Comparison of ENCODE assay signal across 27 cellular contexts in genomic region chr4:41323706-41324105, GRCh38.
DNase-seq lines count a peak whose midpoint lies in the region; TF ChIP-seq lines count a peak whose summit lies in the region.
"Had no signal": no experiment of that assay in that cellular context is flagged by ENCODE, and none has a peak within 500 bp of the region (broad histone marks: within the 10 kb centered on the region; RNA-seq: fewer than 3 reads in every experiment).

No MANE protein-coding gene starts in this region.

- peak; percentile 10 for DNase-seq in SIG-M5 treated with dmso at 0.1 percent for 504 hours (lab: John Stamatoyannopoulos, UW; ENCODE audit: unreplicated experiment)
- DNase-seq in SIG-M5 (lab: John Stamatoyannopoulos, UW), result no peak
- DNase-seq in amniotic epithelial cell (ENCODE audit: low read depth), result peak; percentile 69
- DNase-seq in left kidney (ENCODE audit: low read depth, low spot score), result peak; percentile 68
- no peak for DNase-seq in NCI-H345 (lab: John Stamatoyannopoulos, UW)
- DNase-seq in thyroid gland, result no peak
- DNase-seq in NCI-H2227 (lab: John Stamatoyannopoulos, UW; ENCODE audit: unreplicated experiment), result no peak
- DNase-seq in NCI-H1092 treated with DMSO at 0.1 percent for 48 hours (lab: John Stamatoyannopoulos, UW), result no peak
- DNase-seq: activated CD4-positive, alpha-beta T cell treated with anti-CD3 and anti-CD28 coated beads for 4 hours; activated CD8-positive, alpha-beta memory T cell treated with anti-CD3 and anti-CD28 coated beads for 24 hours; activated naive CD4-positive, alpha-beta T cell treated with anti-CD3 and anti-CD28 coated beads for 36 hours; activated T-cell treated with anti-CD3 and anti-CD28 coated beads, Interleukin-2, amount 50 U/mL, for 1 hour; amniotic stem cell; BE2C; esophagus squamous epithelium; hypothalamus; IMR-90; lower lobe of right lung; NCI-H1417 treated with DMSO at 0.1 percent for 48 hours; NCI-H526 treated with DMSO at 0.1 percent for 48 hours; psoas muscle; RPMI8226; SK-N-SH; T-helper 2 cell; upper lobe of left lung had no signal

- TF ChIP-seq CTCF in thyroid gland (IDR thresholded peaks at IDR 0.05), result no peak

- no peak for TF ChIP-seq POLR2A in thyroid gland (IDR thresholded peaks at IDR 0.05)

- H3K9me3 ChIP-seq in thyroid gland, result no peaks in the 10 kb centered on the region
- H3K9me3 ChIP-seq: BE2C, esophagus squamous epithelium, gastroesophageal sphincter, lower lobe of right lung, SK-N-SH, upper lobe of left lung had no signal

- H3K4me1 ChIP-seq in thyroid gland, result peaks cover 13 to 17% of the 10 kb centered on the region in 2 donors
- H3K4me1 ChIP-seq: esophagus squamous epithelium, gastroesophageal sphincter, lower lobe of right lung, psoas muscle had no signal

- H3K27me3 ChIP-seq in thyroid gland, result no peaks in the 10 kb centered on the region
- H3K27me3 ChIP-seq: BE2C, esophagus squamous epithelium, gastroesophageal sphincter, upper lobe of left lung had no signal

- no peak overlapping the region for H3K27ac ChIP-seq in thyroid gland
- H3K27ac ChIP-seq: coronary artery, esophagus squamous epithelium, gastroesophageal sphincter, lower lobe of right lung, psoas muscle, upper lobe of left lung had no signal

- H3K36me3 ChIP-seq in thyroid gland, result no peaks in the 10 kb centered on the region
- H3K36me3 ChIP-seq: BE2C, esophagus squamous epithelium, gastroesophageal sphincter, lower lobe of right lung, upper lobe of left lung had no signal

- WGBS in thyroid gland, 2 donors, result 98% methylated on average over 2 of the region's 2 CpGs

- intact Hi-C loops in thyroid gland (cut with DNase I), result no loop called here

- H3K4me3 ChIP-seq in thyroid gland (replicated peaks in 1 of 3), result no peak overlapping the region
- H3K4me3 ChIP-seq: coronary artery, esophagus squamous epithelium, gastroesophageal sphincter, lower lobe of right lung, psoas muscle, upper lobe of left lung had no signal

Comparison
In these comparisons a context has a peak if more than half of its experiments do, and no peak if none do; other contexts are left out.
1. DNase-seq: peak in SIG-M5 treated with dmso at 0.1 percent for 504 hours (single experiment), amniotic epithelial cell (single experiment) and left kidney (single experiment); none in SIG-M5 (single experiment), NCI-H345 (single experiment), thyroid gland (0 of 2), NCI-H2227 (single experiment) and NCI-H1092 treated with DMSO at 0.1 percent for 48 hours (single experiment).